ENCODE assay signal across 1 cellular context in genomic region chr11:125123947-125124633, GRCh38.
TF ChIP-seq lines count a peak whose summit lies in the region.

No MANE protein-coding gene starts in this region.

TF ChIP-seq in HepG2, 621 proteins besides CTCF, POLR2A, EP300 and RAD21 (continued from another document and continues in another):
- TF ChIP-seq TFE3 (CRISPR knock-in tag; IDR thresholded peaks at IDR 0.05) (no peak), FOXC1 (CRISPR knock-in tag; IDR thresholded peaks at IDR 0.05; ENCODE audit: borderline replicate concordance) (no peak), TFAP4 (IDR thresholded peaks at IDR 0.05; ENCODE audit: borderline replicate concordance, low read depth) (no peak), FOXA3 (CRISPR knock-in tag; IDR thresholded peaks at IDR 0.05) (no peak), PHF21A (CRISPR knock-in tag; IDR thresholded peaks at IDR 0.05) (no peak), RNF219 (CRISPR knock-in tag; IDR thresholded peaks at IDR 0.05) (no peak), MLLT10 (CRISPR knock-in tag; IDR thresholded peaks at IDR 0.05) (no peak), JUND (CRISPR knock-in tag; IDR thresholded peaks at IDR 0.05) (no peak), CENPT (CRISPR knock-in tag; IDR thresholded peaks at IDR 0.05; ENCODE audit: low read depth) (no peak), ELF3 (CRISPR knock-in tag; IDR thresholded peaks at IDR 0.05) (peak; percentile 35; the same call in 1 of the 2 replicates), ZBTB3 (CRISPR knock-in tag; IDR thresholded peaks at IDR 0.05; ENCODE audit: borderline replicate concordance, low read depth) (no peak), ARHGAP35 (CRISPR knock-in tag; IDR thresholded peaks at IDR 0.05; ENCODE audit: borderline replicate concordance) (no peak), HDAC2 (CRISPR knock-in tag; IDR thresholded peaks at IDR 0.05) (no peak), PATZ1 (CRISPR knock-in tag; IDR thresholded peaks at IDR 0.05) (no peak), BORCS8-MEF2B (CRISPR knock-in tag; IDR thresholded peaks at IDR 0.05) (no peak), EEA1 (CRISPR knock-in tag; IDR thresholded peaks at IDR 0.05; ENCODE audit: borderline replicate concordance) (no peak), ZNF333 (CRISPR knock-in tag; IDR thresholded peaks at IDR 0.05; ENCODE audit: borderline replicate concordance) (no peak), KIAA2018 (CRISPR knock-in tag; IDR thresholded peaks at IDR 0.05; ENCODE audit: borderline replicate concordance) (no peak), CHCHD3 (CRISPR knock-in tag; IDR thresholded peaks at IDR 0.05) (no peak), ZBTB49 (CRISPR knock-in tag; IDR thresholded peaks at IDR 0.05; ENCODE audit: borderline replicate concordance) (no peak), NCOA2 (CRISPR knock-in tag; IDR thresholded peaks at IDR 0.05) (no peak), POLR2AphosphoS5 (IDR thresholded peaks at IDR 0.05; ENCODE audit: low read depth, low read length) (peak; percentile 57; the same call in 1 of the 2 replicates), ZMAT5 (CRISPR knock-in tag; IDR thresholded peaks at IDR 0.05; ENCODE audit: borderline replicate concordance, low read depth) (no peak)
- TF ChIP-seq, protein P1, sequence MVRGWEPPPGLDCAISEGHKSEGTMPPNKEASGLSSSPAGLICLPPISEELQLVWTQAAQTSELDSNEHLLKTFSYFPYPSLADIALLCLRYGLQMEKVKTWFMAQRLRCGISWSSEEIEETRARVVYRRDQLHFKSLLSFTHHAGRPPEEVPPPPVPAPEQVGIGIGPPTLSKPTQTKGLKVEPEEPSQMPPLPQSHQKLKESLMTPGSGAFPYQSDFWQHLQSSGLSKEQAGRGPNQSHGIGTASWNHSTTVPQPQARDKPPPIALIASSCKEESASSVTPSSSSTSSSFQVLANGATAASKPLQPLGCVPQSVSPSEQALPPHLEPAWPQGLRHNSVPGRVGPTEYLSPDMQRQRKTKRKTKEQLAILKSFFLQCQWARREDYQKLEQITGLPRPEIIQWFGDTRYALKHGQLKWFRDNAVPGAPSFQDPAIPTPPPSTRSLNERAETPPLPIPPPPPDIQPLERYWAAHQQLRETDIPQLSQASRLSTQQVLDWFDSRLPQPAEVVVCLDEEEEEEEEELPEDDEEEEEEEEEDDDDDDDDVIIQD (CRISPR knock-in tag; IDR thresholded peaks at IDR 0.05; ENCODE audit: low read depth), result peak; percentile 61; the same call in 1 of the 2 replicates
- TF ChIP-seq, protein P2, sequence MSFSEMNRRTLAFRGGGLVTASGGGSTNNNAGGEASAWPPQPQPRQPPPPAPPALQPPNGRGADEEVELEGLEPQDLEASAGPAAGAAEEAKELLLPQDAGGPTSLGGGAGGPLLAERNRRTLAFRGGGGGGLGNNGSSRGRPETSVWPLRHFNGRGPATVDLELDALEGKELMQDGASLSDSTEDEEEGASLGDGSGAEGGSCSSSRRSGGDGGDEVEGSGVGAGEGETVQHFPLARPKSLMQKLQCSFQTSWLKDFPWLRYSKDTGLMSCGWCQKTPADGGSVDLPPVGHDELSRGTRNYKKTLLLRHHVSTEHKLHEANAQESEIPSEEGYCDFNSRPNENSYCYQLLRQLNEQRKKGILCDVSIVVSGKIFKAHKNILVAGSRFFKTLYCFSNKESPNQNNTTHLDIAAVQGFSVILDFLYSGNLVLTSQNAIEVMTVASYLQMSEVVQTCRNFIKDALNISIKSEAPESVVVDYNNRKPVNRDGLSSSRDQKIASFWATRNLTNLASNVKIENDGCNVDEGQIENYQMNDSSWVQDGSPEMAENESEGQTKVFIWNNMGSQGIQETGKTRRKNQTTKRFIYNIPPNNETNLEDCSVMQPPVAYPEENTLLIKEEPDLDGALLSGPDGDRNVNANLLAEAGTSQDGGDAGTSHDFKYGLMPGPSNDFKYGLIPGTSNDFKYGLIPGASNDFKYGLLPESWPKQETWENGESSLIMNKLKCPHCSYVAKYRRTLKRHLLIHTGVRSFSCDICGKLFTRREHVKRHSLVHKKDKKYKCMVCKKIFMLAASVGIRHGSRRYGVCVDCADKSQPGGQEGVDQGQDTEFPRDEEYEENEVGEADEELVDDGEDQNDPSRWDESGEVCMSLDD (CRISPR knock-in tag; IDR thresholded peaks at IDR 0.05; ENCODE audit: borderline replicate concordance), result no peak
- TF ChIP-seq, protein P3, sequence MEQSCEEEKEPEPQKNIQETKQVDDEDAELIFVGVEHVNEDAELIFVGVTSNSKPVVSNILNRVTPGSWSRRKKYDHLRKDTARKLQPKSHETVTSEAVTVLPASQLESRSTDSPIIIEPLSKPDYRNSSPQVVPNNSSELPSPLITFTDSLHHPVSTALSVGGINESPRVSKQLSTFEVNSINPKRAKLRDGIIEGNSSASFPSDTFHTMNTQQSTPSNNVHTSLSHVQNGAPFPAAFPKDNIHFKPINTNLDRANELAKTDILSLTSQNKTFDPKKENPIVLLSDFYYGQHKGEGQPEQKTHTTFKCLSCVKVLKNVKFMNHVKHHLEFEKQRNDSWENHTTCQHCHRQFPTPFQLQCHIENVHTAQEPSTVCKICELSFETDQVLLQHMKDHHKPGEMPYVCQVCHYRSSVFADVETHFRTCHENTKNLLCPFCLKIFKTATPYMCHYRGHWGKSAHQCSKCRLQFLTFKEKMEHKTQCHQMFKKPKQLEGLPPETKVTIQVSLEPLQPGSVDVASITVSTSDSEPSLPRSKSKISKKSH (CRISPR knock-in tag; IDR thresholded peaks at IDR 0.05; ENCODE audit: borderline replicate concordance), result no peak
